Comparison of ENCODE assay signal across 20 cellular contexts in the genomic region with DNA sequence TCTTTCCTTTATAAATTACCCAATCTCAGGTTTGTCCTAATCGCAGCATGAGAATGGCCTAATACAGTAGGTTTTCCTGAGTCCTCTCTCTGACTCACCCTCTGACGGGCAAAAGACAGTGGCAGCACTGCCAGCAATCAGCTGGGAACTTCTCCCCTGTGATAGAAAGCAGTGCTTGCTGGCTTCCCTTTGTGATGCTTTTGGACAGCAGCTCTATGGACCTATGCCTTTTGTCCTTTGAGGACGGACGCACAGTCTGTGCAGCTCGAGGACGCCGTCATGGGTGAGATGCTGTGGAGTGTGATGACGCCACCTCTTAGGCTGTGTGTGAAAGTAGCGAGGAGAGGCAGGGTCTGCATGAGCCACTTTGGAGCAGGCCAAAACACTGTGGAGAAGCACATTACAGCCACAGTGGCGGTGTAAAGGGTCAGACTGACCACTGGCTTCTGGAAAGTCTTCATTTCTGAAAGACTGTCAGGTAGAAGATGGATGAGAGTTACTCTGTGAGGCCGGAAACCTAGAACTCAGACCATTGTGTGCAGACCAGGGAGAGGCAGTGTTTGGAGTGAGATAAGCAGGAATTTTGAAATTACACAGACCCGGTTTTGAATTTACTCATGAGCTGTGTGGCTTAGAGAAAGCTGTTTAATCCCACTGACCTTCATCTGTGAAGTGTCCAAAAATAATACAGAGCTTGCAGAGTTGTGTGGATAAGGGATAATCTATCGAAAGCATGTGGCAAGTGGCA.
A peak's percentile ranks its signal among the peaks of the same experiment; 100 is the strongest.
DNase-seq lines count a peak whose midpoint lies in the region; ATAC-seq and TF ChIP-seq lines count a peak whose summit lies in the region.
"Had no signal": no experiment of that assay in that cellular context is flagged by ENCODE, and none has a peak within 500 bp of the region (broad histone marks: within the 10 kb centered on the region; RNA-seq: fewer than 3 reads in every experiment).

No MANE protein-coding gene starts in this region.

- DNase-seq in DMS53 treated with DMSO at 0.1 percent for 48 hours (lab: John Stamatoyannopoulos, UW; ENCODE audit: unreplicated experiment) (peak; percentile 89), SK-N-SH (no peak), fibroblast of mammary gland (ENCODE audit: low read depth) (peak; percentile 33), T1000 (lab: John Stamatoyannopoulos, UW) (no peak)
- no peak for DNase-seq in activated CD8-positive, alpha-beta T cell treated with anti-CD3 and anti-CD28 coated beads for 36 hours
- no peak for DNase-seq in stimulated activated CD4-positive, alpha-beta T cell treated with anti-CD3 and anti-CD28 coated beads, Interleukin-4, amount 100 ng/mL, for 1 hour
- DNase-seq: activated CD8-positive, alpha-beta memory T cell treated with anti-CD3 and anti-CD28 coated beads for 24 hours; activated gamma-delta T cell; brain microvascular endothelial cell; CD4-positive, CD25-positive, alpha-beta regulatory T cell; H7; IMR-90; kidney glomerular epithelial cell; naive thymus-derived CD8-positive, alpha-beta T cell; NCI-H1092; SJCRH30; stimulated activated CD4-positive, alpha-beta T cell treated with anti-CD3 and anti-CD28 coated beads, Interleukin-4, amount 100 ng/mL, for 4 hours had no signal

- no peak overlapping the region for H3K9ac ChIP-seq in SK-N-SH

- H3F3A ChIP-seq in SK-N-SH (replicated peaks; ENCODE audit: insufficient read depth): peaks cover under 1% of the 10 kb centered on the region

- no peaks in the 10 kb centered on the region for H3K27me3 ChIP-seq in SK-N-SH (ENCODE audit: insufficient read depth)
- H3K27me3 ChIP-seq in muscle layer of duodenum (ENCODE audit: low read depth, low read length): no peaks in the 10 kb centered on the region
- H3K27me3 ChIP-seq: brain microvascular endothelial cell, SJCRH30 had no signal

- H3K36me3 ChIP-seq in SK-N-SH (replicated peaks in 1 of 2; ENCODE audit: control insufficient read depth in 1 of 2, insufficient read depth in 2 of 2, low read length in 1 of 2): no peaks in the 10 kb centered on the region
- no peaks in the 10 kb centered on the region for H3K36me3 ChIP-seq in muscle layer of duodenum (ENCODE audit: control insufficient read depth in 1 of 2, insufficient read depth in 2 of 2, low read length in 2 of 2)
- H3K36me3 ChIP-seq: brain microvascular endothelial cell had no signal

- intact Hi-C loops in activated CD8-positive, alpha-beta T cell treated with anti-CD3 and anti-CD28 coated beads for 36 hours (cut with micrococcal nuclease): no loop called here

- CTCF ChIA-PET in SK-N-SH (lab: Yijun Ruan, JAX): interaction anchor here (0.9 to 1.4 kb wide), 2 partner anchors 14 to 18 kb away, joined by 3 to 4 read pairs; no protein-coding TSS in a partner anchor
- CTCF ChIA-PET in activated CD8-positive, alpha-beta T cell treated with anti-CD3 and anti-CD28 coated beads for 36 hours (lab: Charles Lee): no interaction called here

- no peaks in the 10 kb centered on the region for H3K4me1 ChIP-seq in SK-N-SH (ENCODE audit: control insufficient read depth in 1 of 2, insufficient read depth in 2 of 2, low read depth in 1 of 2, low read length in 1 of 2)
- no peaks in the 10 kb centered on the region for H3K4me1 ChIP-seq in muscle layer of duodenum (ENCODE audit: control insufficient read depth in 1 of 2, insufficient read depth in 2 of 2, low read length in 2 of 2)
- H3K4me1 ChIP-seq: A549, SJCRH30 had no signal

- H3K27ac ChIP-seq in SK-N-SH (ENCODE audit: low read depth in 2 of 2, low read length in 1 of 2) (no peak overlapping the region), muscle layer of duodenum (ENCODE audit: low read length) (peak overlapping the region; percentile 19)
- H3K27ac ChIP-seq: A549, brain microvascular endothelial cell, SJCRH30 had no signal

- no peak for ATAC-seq in HG02884 (IDR thresholded peaks at IDR 0.05; ENCODE audit: unreplicated experiment)
- ATAC-seq in activated CD8-positive, alpha-beta T cell treated with anti-CD3 and anti-CD28 coated beads for 36 hours: no peak
- ATAC-seq: A549; naive thymus-derived CD8-positive, alpha-beta T cell had no signal

- no peaks in the 10 kb centered on the region for H3K4me1 Mint-ChIP-seq in activated CD8-positive, alpha-beta T cell treated with anti-CD3 and anti-CD28 coated beads for 36 hours (ENCODE audit: low read depth)
- H3K4me1 Mint-ChIP-seq: CD4-positive, CD25-positive, alpha-beta regulatory T cell; naive thymus-derived CD8-positive, alpha-beta T cell had no signal

- H3K36me3 Mint-ChIP-seq in activated CD8-positive, alpha-beta T cell treated with anti-CD3 and anti-CD28 coated beads for 36 hours (ENCODE audit: low read depth): no peaks in the 10 kb centered on the region
- H3K36me3 Mint-ChIP-seq: CD4-positive, CD25-positive, alpha-beta regulatory T cell had no signal

- no peak overlapping the region for H3K27ac Mint-ChIP-seq in activated CD8-positive, alpha-beta T cell treated with anti-CD3 and anti-CD28 coated beads for 36 hours
- H3K27ac Mint-ChIP-seq: CD4-positive, CD25-positive, alpha-beta regulatory T cell; naive thymus-derived CD8-positive, alpha-beta T cell had no signal

- TF ChIP-seq RAD21 in SK-N-SH (IDR thresholded peaks at IDR 0.05; ENCODE audit: low read length): no peak

- POLR2A ChIA-PET in SK-N-SH (lab: Yijun Ruan, JAX): no interaction called here
- POLR2A ChIA-PET in activated CD8-positive, alpha-beta T cell treated with anti-CD3 and anti-CD28 coated beads for 36 hours (lab: Charles Lee): no interaction called here

- no peaks in the 10 kb centered on the region for H3K9me2 ChIP-seq in SK-N-SH

- no peaks in the 10 kb centered on the region for H4K20me1 ChIP-seq in SK-N-SH (ENCODE audit: insufficient read depth)

- no peak overlapping the region for H2AFZ ChIP-seq in SK-N-SH (ENCODE audit: low read depth)

- H3K9me3 Mint-ChIP-seq in activated CD8-positive, alpha-beta T cell treated with anti-CD3 and anti-CD28 coated beads for 36 hours: peaks cover 2% of the 10 kb centered on the region

- WGBS in SK-N-SH (ENCODE audit: low lambda C conversion rate): 71% methylated on average over 13 of the region's 13 CpGs

- H3K4me2 ChIP-seq in SK-N-SH: no peak overlapping the region
- H3K4me2 ChIP-seq: A549 had no signal

- H3K4me3 Mint-ChIP-seq in activated CD8-positive, alpha-beta T cell treated with anti-CD3 and anti-CD28 coated beads for 36 hours: no peak overlapping the region
- H3K4me3 Mint-ChIP-seq: CD4-positive, CD25-positive, alpha-beta regulatory T cell; naive thymus-derived CD8-positive, alpha-beta T cell had no signal

- H3K4me3 ChIP-seq in SK-N-SH (ENCODE audit: low read depth in 2 of 2, low read length in 1 of 2) (no peak overlapping the region), fibroblast of mammary gland (ENCODE audit: control insufficient read depth, low read depth, low read length) (no peak overlapping the region), muscle layer of duodenum (ENCODE audit: low read depth in 1 of 2, low read length in 2 of 2) (no peak overlapping the region)
- H3K4me3 ChIP-seq: A549, SJCRH30 had no signal

- no peak for TF ChIP-seq CTCF in SK-N-SH (IDR thresholded peaks at IDR 0.05)
- TF ChIP-seq CTCF in fibroblast of mammary gland (conservative IDR thresholded peaks at IDR 0.05; ENCODE audit: control insufficient read depth, insufficient read depth, low read depth, low read length): no peak
- TF ChIP-seq CTCF in activated CD8-positive, alpha-beta T cell treated with anti-CD3 and anti-CD28 coated beads for 36 hours (IDR thresholded peaks at IDR 0.05): no peak

- no peaks in the 10 kb centered on the region for H3K27me3 Mint-ChIP-seq in activated CD8-positive, alpha-beta T cell treated with anti-CD3 and anti-CD28 coated beads for 36 hours
- H3K27me3 Mint-ChIP-seq: CD4-positive, CD25-positive, alpha-beta regulatory T cell had no signal

- no peak for TF ChIP-seq EP300 in SK-N-SH (IDR thresholded peaks at IDR 0.05; ENCODE audit: borderline replicate concordance in 1 of 2, low read depth in 1 of 2, low read length in 1 of 2)

- no peaks in the 10 kb centered on the region for H3K79me2 ChIP-seq in SK-N-SH (ENCODE audit: insufficient read depth)

- H3K9me3 ChIP-seq in SK-N-SH (no peaks in the 10 kb centered on the region), muscle layer of duodenum (ENCODE audit: control insufficient read depth in 1 of 2, low read length in 2 of 2) (peaks cover 0 to 5% of the 10 kb centered on the region in 2 donors)
- H3K9me3 ChIP-seq: A549, SJCRH30 had no signal

TF ChIP-seq in SK-N-SH, 30 proteins besides CTCF, POLR2A, EP300 and RAD21 (continues in another document):
- TF ChIP-seq JUND (IDR thresholded peaks at IDR 0.05) (no peak), FOSL2 (IDR thresholded peaks at IDR 0.05; ENCODE audit: borderline replicate concordance, low read depth) (peak; percentile 46; the same call in 1 of the 2 replicates), RFX5 (IDR thresholded peaks at IDR 0.05; ENCODE audit: low read length) (no peak), YY1 (IDR thresholded peaks at IDR 0.05; ENCODE audit: low read depth) (no peak)
- TF ChIP-seq, protein P1, sequence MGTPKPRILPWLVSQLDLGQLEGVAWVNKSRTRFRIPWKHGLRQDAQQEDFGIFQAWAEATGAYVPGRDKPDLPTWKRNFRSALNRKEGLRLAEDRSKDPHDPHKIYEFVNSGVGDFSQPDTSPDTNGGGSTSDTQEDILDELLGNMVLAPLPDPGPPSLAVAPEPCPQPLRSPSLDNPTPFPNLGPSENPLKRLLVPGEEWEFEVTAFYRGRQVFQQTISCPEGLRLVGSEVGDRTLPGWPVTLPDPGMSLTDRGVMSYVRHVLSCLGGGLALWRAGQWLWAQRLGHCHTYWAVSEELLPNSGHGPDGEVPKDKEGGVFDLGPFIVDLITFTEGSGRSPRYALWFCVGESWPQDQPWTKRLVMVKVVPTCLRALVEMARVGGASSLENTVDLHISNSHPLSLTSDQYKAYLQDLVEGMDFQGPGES (IDR thresholded peaks at IDR 0.05; ENCODE audit: low read depth, low read length): no peak
- TF ChIP-seq, protein P2, sequence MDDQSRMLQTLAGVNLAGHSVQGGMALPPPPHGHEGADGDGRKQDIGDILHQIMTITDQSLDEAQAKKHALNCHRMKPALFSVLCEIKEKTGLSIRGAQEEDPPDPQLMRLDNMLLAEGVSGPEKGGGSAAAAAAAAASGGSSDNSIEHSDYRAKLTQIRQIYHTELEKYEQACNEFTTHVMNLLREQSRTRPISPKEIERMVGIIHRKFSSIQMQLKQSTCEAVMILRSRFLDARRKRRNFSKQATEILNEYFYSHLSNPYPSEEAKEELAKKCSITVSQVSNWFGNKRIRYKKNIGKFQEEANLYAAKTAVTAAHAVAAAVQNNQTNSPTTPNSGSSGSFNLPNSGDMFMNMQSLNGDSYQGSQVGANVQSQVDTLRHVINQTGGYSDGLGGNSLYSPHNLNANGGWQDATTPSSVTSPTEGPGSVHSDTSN (IDR thresholded peaks at IDR 0.05): 0 out of 2 replicates have a peak, but pooled peaks have one; percentile 26

Comparison
In these comparisons a context has a peak if more than half of its experiments do, and no peak if none do; other contexts are left out.
1. DNase-seq: peak in DMS53 treated with DMSO at 0.1 percent for 48 hours (single experiment) and fibroblast of mammary gland (single experiment); none in SK-N-SH (single experiment), T1000 (single experiment), activated CD8-positive, alpha-beta T cell treated with anti-CD3 and anti-CD28 coated beads for 36 hours (single experiment) and stimulated activated CD4-positive, alpha-beta T cell treated with anti-CD3 and anti-CD28 coated beads, Interleukin-4, amount 100 ng/mL, for 1 hour (single experiment).